8 cellular contexts compared by ENCODE assay signal in genomic region chr1:246565751-246566127, GRCh38. TPM values are rescaled to one million over a fixed set of nuclear protein-coding genes. Genes with fewer than 3 reads are reported as not detected.
DNase-seq lines count a peak whose midpoint lies in the region; ATAC-seq and TF ChIP-seq lines count a peak whose summit lies in the region.

No MANE protein-coding gene starts in this region.

- H3K27me3 Mint-ChIP-seq in brain: peaks cover 11% of the 10 kb centered on the region

- H3K36me3 Mint-ChIP-seq in brain: peaks cover 13% of the 10 kb centered on the region

- peaks cover 26% of the 10 kb centered on the region for H3K36me3 ChIP-seq in KOPT-K1 (ENCODE audit: insufficient read depth, low read length)
- peaks cover 0 to 16% (median 8%) of the 10 kb centered on the region in 4 donors for H3K36me3 ChIP-seq in upper lobe of left lung

- ATAC-seq in upper lobe of left lung (ENCODE audit: low FRiP score in 2 of 2) (peak; percentile 7 to 37), GM21737 (IDR thresholded peaks at IDR 0.05; ENCODE audit: unreplicated experiment) (no peak)

- TF ChIP-seq POLR2A in lower leg skin (IDR thresholded peaks at IDR 0.05) (no peak), upper lobe of left lung (IDR thresholded peaks at IDR 0.05) (no peak)

- H3K4me1 ChIP-seq in upper lobe of left lung: peaks cover 32 to 61% (median 47%) of the 10 kb centered on the region in 4 donors

- TF ChIP-seq CTCF in brain (conservative IDR thresholded peaks at IDR 0.05): no peak
- no peak for TF ChIP-seq CTCF in lower leg skin (IDR thresholded peaks at IDR 0.05)
- no peak for TF ChIP-seq CTCF in upper lobe of left lung (IDR thresholded peaks at IDR 0.05)
- TF ChIP-seq CTCF in GM10248 (IDR thresholded peaks at IDR 0.05; ENCODE audit: control extremely low read depth, extremely low read depth, low read depth, missing control alignments): no peak

- H3K27ac ChIP-seq in KOPT-K1 (ENCODE audit: low read depth, low read length, poor library complexity, severe bottlenecking) (peak overlapping the region; percentile 79), upper lobe of left lung (peak overlapping the region; percentile 95 to 99 (median 97))

- CTCF ChIA-PET in GM10248 (lab: Yijun Ruan, JAX): interaction anchor here (1.6 to 2.5 kb wide), 2 partner anchors 13 to 130 kb away, joined by 3 to 8 read pairs; no protein-coding TSS in a partner anchor

- POLR2A ChIA-PET in GM10248 (lab: Yijun Ruan, JAX): interaction anchor here (1.6 kb wide), 1 partner anchor 14 kb away, joined by 11 read pairs; no protein-coding TSS in a partner anchor

- peaks cover 51% of the 10 kb centered on the region for H3K4me1 Mint-ChIP-seq in brain

- no peaks in the 10 kb centered on the region for H3K9me3 ChIP-seq in KOPT-K1 (ENCODE audit: insufficient read depth, low read length, poor library complexity, severe bottlenecking)
- no peaks in the 10 kb centered on the region for H3K9me3 ChIP-seq in upper lobe of left lung

- TF ChIP-seq EP300 in upper lobe of left lung (IDR thresholded peaks at IDR 0.05): no peak

- H3K9me3 Mint-ChIP-seq in brain: peaks cover 0 to 14% (median 3%) of the 10 kb centered on the region in 5 experiments

- peak overlapping the region; percentile 82 for H3K4me3 ChIP-seq in lower leg skin (ENCODE audit: low read depth, poor library complexity, severe bottlenecking)
- H3K4me3 ChIP-seq in upper lobe of left lung: peak overlapping the region; percentile 53 to 96 (median 92)

- DNase-seq in NCI-H2029 treated with DMSO at 0.1 percent for 48 hours (lab: John Stamatoyannopoulos, UW): peak; percentile 44
- DNase-seq in NCI-H2029 (lab: John Stamatoyannopoulos, UW): no peak
- DNase-seq in lower leg skin (ENCODE audit: low spot score in 2 of 2): no peak
- DNase-seq in upper lobe of left lung: no peak
- no peak for DNase-seq in GM10248 (ENCODE audit: extremely low spot score)

- WGBS in lower leg skin, 2 donors: 1 to 2% methylated on average over 21 to 23 of the region's 25 CpGs
- 1 to 3% methylated on average over 6 to 25 of the region's 25 CpGs for WGBS in upper lobe of left lung, 2 donors

- peak overlapping the region; percentile 92 to 99 (median 95) for H3K27ac Mint-ChIP-seq in brain

- H3K4me3 Mint-ChIP-seq in brain: peak overlapping the region; percentile 92 to 100 (median 97)

- intact Hi-C loops in lower leg skin (cut with DNase I; ENCODE audit: low total_unique reads): no loop called here

- no peaks in the 10 kb centered on the region for H3K27me3 ChIP-seq in upper lobe of left lung

RNA-seq across cellular contexts. Expression of gene TFB2M, which starts 0.3 kb away (rescaled TPM):
- 4.3 TPM for polyA plus RNA-seq in brain (ENCODE audit: insufficient read depth, low read depth, low replicate concordance)
- 10 to 100 TPM in 2 of 4 donors, 1 to 10 TPM in 2; 6.8 to 10.9 (median 9.3) TPM for total RNA-seq in lower leg skin
- 10 to 100 TPM in 3 of 6 donors, 1 to 10 TPM in 3; 2.0 to 12.0 (median 9.7) TPM for total RNA-seq in upper lobe of left lung

RNA-seq across cellular contexts. Expression of gene CNST, which starts 0.5 kb away (rescaled TPM):
- 12.7 TPM for polyA plus RNA-seq in brain (ENCODE audit: insufficient read depth, low read depth, low replicate concordance)
- 10 to 100 TPM; 21.2 to 31.2 (median 28.4) TPM for total RNA-seq in lower leg skin
- total RNA-seq in upper lobe of left lung: 10 to 100 TPM; 22.1 to 40.1 (median 29.2) TPM

RNA-seq across cellular contexts. Expression of gene SMYD3, which starts 58.7 kb away (rescaled TPM):
- polyA plus RNA-seq in brain (ENCODE audit: insufficient read depth, low read depth, low replicate concordance): 48.0 TPM
- 10 to 100 TPM in 3 of 4 donors, 1 to 10 TPM in 1; 8.4 to 25.7 (median 14.4) TPM for total RNA-seq in lower leg skin
- 100 to 1,000 TPM in 1 of 6 donors, 10 to 100 TPM in 5; 22.7 to 109 (median 34.0) TPM for total RNA-seq in upper lobe of left lung
